In the genomic region with DNA sequence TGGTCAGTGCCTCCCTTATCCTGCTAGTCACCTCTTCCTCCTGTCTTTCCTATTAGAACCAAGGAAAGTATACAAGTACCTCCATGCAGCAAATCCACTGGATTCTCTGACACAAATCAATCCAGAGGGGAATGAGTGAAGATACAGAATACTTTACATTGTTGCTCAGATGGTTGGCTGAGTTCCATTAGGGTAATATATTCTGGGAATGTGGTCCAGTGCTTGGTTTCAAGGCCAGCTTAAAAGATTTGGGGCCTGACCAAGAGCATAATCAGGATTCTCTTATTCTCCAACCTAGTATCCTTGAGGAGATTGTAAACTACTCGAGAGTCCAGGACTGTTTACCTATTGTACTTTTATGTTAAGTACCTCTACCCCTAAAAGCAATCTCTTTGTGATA, we compare ENCODE assay signal across 20 cellular contexts. TPM values are rescaled to one million over a fixed set of nuclear protein-coding genes. Genes with fewer than 3 reads are reported as not detected.
DNase-seq lines count a peak whose midpoint lies in the region; ATAC-seq, FAIRE-seq and TF ChIP-seq lines count a peak whose summit lies in the region.
"Had no signal": no experiment of that assay in that cellular context is flagged by ENCODE, and none has a peak within 500 bp of the region (broad histone marks: within the 10 kb centered on the region; RNA-seq: fewer than 3 reads in every experiment).

No MANE protein-coding gene starts in this region.

- H3K9me3 ChIP-seq in heart left ventricle (no peaks in the 10 kb centered on the region), ascending aorta (no peaks in the 10 kb centered on the region), mesenchymal stem cell (ENCODE audit: control insufficient read depth, low read length) (no peaks in the 10 kb centered on the region), aorta (ENCODE audit: control insufficient read depth, low read length) (no peaks in the 10 kb centered on the region), small intestine (ENCODE audit: control insufficient read depth, low read depth) (no peaks in the 10 kb centered on the region)

- H3K4me1 ChIP-seq in heart left ventricle = peaks cover 0 to 61% (median 18%) of the 10 kb centered on the region in 12 donors
- peaks cover 25 to 76% of the 10 kb centered on the region in 2 donors for H3K4me1 ChIP-seq in ascending aorta
- H3K4me1 ChIP-seq in mesenchymal stem cell (ENCODE audit: control insufficient read depth, insufficient read depth, low read depth, low read length) = peaks cover 3% of the 10 kb centered on the region
- peaks cover 11 to 32% of the 10 kb centered on the region in 2 donors for H3K4me1 ChIP-seq in aorta (ENCODE audit: control insufficient read depth in 1 of 2, insufficient read depth in 2 of 2, low read length in 2 of 2)
- H3K4me1 ChIP-seq in small intestine (ENCODE audit: control insufficient read depth in 2 of 2, insufficient read depth in 1 of 2, low read depth in 1 of 2, low read length in 1 of 2) = peaks cover 4 to 14% of the 10 kb centered on the region in 2 donors

- H2BK5ac ChIP-seq in mesenchymal stem cell (ENCODE audit: low read depth, low read length, poor library complexity, severe bottlenecking) = peak overlapping the region; percentile 35

- H3K23ac ChIP-seq in mesenchymal stem cell (ENCODE audit: low read length in 2 of 2) = no peak overlapping the region

- H2BK120ac ChIP-seq in mesenchymal stem cell (ENCODE audit: low read depth, low read length) = no peak overlapping the region

- no peak for TF ChIP-seq POLR2A in heart left ventricle (IDR thresholded peaks at IDR 0.05)

- FAIRE-seq in small intestine (lab: Jason Lieb, UNC) = no peak
- FAIRE-seq: G401.6, GM12878 had no signal

- peaks cover 31% of the 10 kb centered on the region for H3K79me1 ChIP-seq in mesenchymal stem cell (replicated peaks; ENCODE audit: low read length, poor library complexity, severe bottlenecking)

- peak overlapping the region in 9 of 12 donors; percentile 17 to 67 (median 28) for H3K27ac ChIP-seq in heart left ventricle
- H3K27ac ChIP-seq in ascending aorta = peak overlapping the region; percentile 73 to 93
- peak overlapping the region; percentile 31 for H3K27ac ChIP-seq in mesenchymal stem cell (ENCODE audit: low read length, poor library complexity, severe bottlenecking)
- peak overlapping the region; percentile 89 to 90 for H3K27ac ChIP-seq in aorta (ENCODE audit: low read depth in 1 of 2, low read length in 2 of 2)
- H3K27ac ChIP-seq in small intestine (ENCODE audit: low read depth in 1 of 2, low read length in 1 of 2) = peak overlapping the region in 1 of 2 donors; percentile 46
- H3K27ac ChIP-seq: skin epidermis had no signal

- no peak overlapping the region for H4K91ac ChIP-seq in mesenchymal stem cell (ENCODE audit: low read length)

- peak overlapping the region; percentile 45 for H3K9ac ChIP-seq in mesenchymal stem cell (ENCODE audit: low read length)

- H3K4ac ChIP-seq in mesenchymal stem cell (ENCODE audit: low read depth in 1 of 2, low read length in 2 of 2) = no peak overlapping the region

- H3K36me3 ChIP-seq in heart left ventricle (no peaks in the 10 kb centered on the region), ascending aorta (no peaks in the 10 kb centered on the region), mesenchymal stem cell (ENCODE audit: control insufficient read depth in 1 of 2, insufficient read depth in 2 of 2, low read depth in 1 of 2, low read length in 2 of 2) (no peaks in the 10 kb centered on the region), aorta (ENCODE audit: control insufficient read depth in 1 of 2, insufficient read depth in 2 of 2, low read length in 1 of 2) (no peaks in the 10 kb centered on the region), small intestine (ENCODE audit: control insufficient read depth in 2 of 2, insufficient read depth in 2 of 2, low read length in 2 of 2) (no peaks in the 10 kb centered on the region)

- H3K4me3 ChIP-seq in heart left ventricle (no peak overlapping the region), ascending aorta (no peak overlapping the region), mesenchymal stem cell (ENCODE audit: insufficient read depth in 1 of 2, low read depth in 1 of 2, low read length in 2 of 2) (peak overlapping the region in 1 of 2 experiments; percentile 58), aorta (ENCODE audit: low read length in 2 of 2) (no peak overlapping the region), small intestine (ENCODE audit: low read depth in 1 of 2, low read length in 2 of 2) (no peak overlapping the region)
- H3K4me3 ChIP-seq: GM12878, skin epidermis had no signal

- no peak overlapping the region for H3K18ac ChIP-seq in mesenchymal stem cell (ENCODE audit: low read depth in 1 of 2, low read length in 2 of 2)

- DNase-seq in heart left ventricle = no peak
- no peak for DNase-seq in Right ventricle myocardium inferior (ENCODE audit: missing footprints)
- DNase-seq in ascending aorta (ENCODE audit: low spot score in 2 of 2) = no peak
- DNase-seq in mesenchymal stem cell = no peak
- no peak for DNase-seq in aorta
- no peak for DNase-seq in small intestine
- no peak for DNase-seq in posterior vena cava (ENCODE audit: low spot score)
- DNase-seq: activated CD4-positive, CD25-positive, alpha-beta regulatory T cell; activated effector memory CD4-positive, alpha-beta T cell treated with anti-CD3 and anti-CD28 coated beads, Interleukin-2, amount 50 U/mL, for 16 hours; anterior cingulate cortex; head of caudate nucleus; NCI-H2171; NK-92 treated with Interleukin-12 subunit alpha and Interleukin-12 subunit beta, amount 100 ng/mL, for 24 hours; occipital lobe; T-helper 17 cell; trophoblast cell had no signal

- TF ChIP-seq CTCF in heart left ventricle (IDR thresholded peaks at IDR 0.05) = no peak
- TF ChIP-seq CTCF in ascending aorta (IDR thresholded peaks at IDR 0.05) = no peak

- ATAC-seq in heart left ventricle = no peak
- ATAC-seq in Right ventricle myocardium inferior = no peak
- ATAC-seq in aorta (ENCODE audit: low FRiP score) = no peak
- no peak for ATAC-seq in GM21526 (IDR thresholded peaks at IDR 0.05; ENCODE audit: low FRiP score, unreplicated experiment)
- ATAC-seq: T-helper 17 cell had no signal

- no peak overlapping the region for H2BK12ac ChIP-seq in mesenchymal stem cell (ENCODE audit: low read length in 2 of 2)

- no peaks in the 10 kb centered on the region for H3K27me3 ChIP-seq in heart left ventricle
- H3K27me3 ChIP-seq in ascending aorta = no peaks in the 10 kb centered on the region
- no peaks in the 10 kb centered on the region for H3K27me3 ChIP-seq in mesenchymal stem cell (ENCODE audit: control insufficient read depth in 1 of 2, insufficient read depth in 1 of 2, low read length in 2 of 2)
- H3K27me3 ChIP-seq in aorta (ENCODE audit: control insufficient read depth in 1 of 2, insufficient read depth in 2 of 2, low read length in 1 of 2) = no peaks in the 10 kb centered on the region
- H3K27me3 ChIP-seq in small intestine (ENCODE audit: control insufficient read depth in 2 of 2, insufficient read depth in 2 of 2, low read length in 2 of 2) = no peaks in the 10 kb centered on the region

- 35 to 63% (median 51%) methylated on average over 1 of the region's 1 CpG for WGBS in heart left ventricle, 4 donors
- 48% methylated on average over 1 of the region's 1 CpG for WGBS in mesenchymal stem cell
- WGBS in aorta, 2 donors = 14 to 29% methylated on average over 1 of the region's 1 CpG
- WGBS in small intestine, 3 donors = 4 to 44% (median 16%) methylated on average over 1 of the region's 1 CpG

- no peak overlapping the region for H2BK15ac ChIP-seq in mesenchymal stem cell (ENCODE audit: low read depth, poor library complexity, severe bottlenecking)

- no peak overlapping the region for H2AFZ ChIP-seq in mesenchymal stem cell (ENCODE audit: low read depth, low read length)

- intact Hi-C loops in heart left ventricle (cut with DNase I) = no loop called here
- intact Hi-C loops in Right ventricle myocardium inferior (cut with DNase I) = no loop called here
- intact Hi-C loops in ascending aorta (cut with DNase I) = no loop called here
- intact Hi-C loops in aorta (cut with DNase I) = no loop called here
- intact Hi-C loops in posterior vena cava (cut with DNase I) = loop anchor here in 1 of 2 donors (5.0 kb wide), 1 partner anchor 690 kb away; no protein-coding TSS in a partner anchor

- no peak overlapping the region for H4K8ac ChIP-seq in mesenchymal stem cell (ENCODE audit: low read length)

- H2AK5ac ChIP-seq in mesenchymal stem cell (ENCODE audit: low read length, severe bottlenecking) = no peak overlapping the region

- no peak overlapping the region for H3K4me2 ChIP-seq in mesenchymal stem cell (ENCODE audit: low read length, poor library complexity, severe bottlenecking)

- H3K14ac ChIP-seq in mesenchymal stem cell (ENCODE audit: low read length in 2 of 2) = no peak overlapping the region

RNA-seq across cellular contexts. Expression of a gene that starts 23.0 kb away (rescaled TPM):
- total RNA-seq in heart left ventricle = 1 to 10 TPM; 2.4 to 9.1 (median 5.8) TPM
- polyA plus RNA-seq in heart left ventricle = 1 to 10 TPM; 4.8 to 5.1 TPM
- 5.4 TPM for total RNA-seq in Right ventricle myocardium inferior
- 16.1 TPM for total RNA-seq in ascending aorta
- 1.4 TPM for polyA plus RNA-seq in mesenchymal stem cell (2013, experiment 1 of 2)
- polyA plus RNA-seq in mesenchymal stem cell (2013, experiment 2 of 2) = 1.7 TPM
- 10 to 100 TPM; 32.2 to 33.9 TPM for total RNA-seq in aorta
- 10 to 100 TPM; 22.3 to 30.9 TPM for polyA plus RNA-seq in aorta
- 10 to 100 TPM; 35.3 to 74.5 (median 50.5) TPM for polyA plus RNA-seq in small intestine
- 10 to 100 TPM; 19.8 to 20.4 TPM for total RNA-seq in posterior vena cava
